ENCODE assay signal across 8 cellular contexts in genomic region chr17:16491703-16492612, GRCh38. TPM values are rescaled to one million over a fixed set of nuclear protein-coding genes. Genes with fewer than 3 reads are reported as not detected.
A peak's percentile ranks its signal among the peaks of the same experiment; 100 is the strongest.
DNase-seq lines count a peak whose midpoint lies in the region; ATAC-seq and TF ChIP-seq lines count a peak whose summit lies in the region.

LRRC75A (minus strand) TSS chr17:16492193; CDS start chr17:16491990, 203 bp downstream.

- H3K9me3 ChIP-seq in HUES64 (ENCODE audit: insufficient read depth, low read depth, low read length): no peaks in the 10 kb centered on the region

- peaks cover 29% of the 10 kb centered on the region for H3K4me1 ChIP-seq in HUES64 (ENCODE audit: insufficient read depth, low read length)

- no peak for ATAC-seq in HG03097 (IDR thresholded peaks at IDR 0.05; ENCODE audit: low FRiP score, unreplicated experiment)
- ATAC-seq in HG03442 (IDR thresholded peaks at IDR 0.05; ENCODE audit: unreplicated experiment): no peak

- under 1% methylated on average over 133 of the region's 134 CpGs for WGBS in HUES64

- DNase-seq in cardiac fibroblast (ENCODE audit: low read depth in 2 of 2): peak in 1 of 2 donors; percentile 41
- peak; percentile 42 for DNase-seq in kidney tubule cell (ENCODE audit: low spot score)
- peak; percentile 19 for DNase-seq in stimulated activated CD4-positive, alpha-beta T cell treated with anti-CD3 and anti-CD28 coated beads, Interleukin-1b, Interleukin-23, amount 100 ng/mL, for 48 hours

- peaks cover 33% of the 10 kb centered on the region for H3K27me3 ChIP-seq in HUES64 (ENCODE audit: insufficient read depth, low read length)

- peak within 1 kb of the TSS; percentile 45; the same call in 1 of the 2 replicates for H3K9ac ChIP-seq in HUES64 (ENCODE audit: low read depth, low read length)

- H3K27ac ChIP-seq in HUES64 (ENCODE audit: low read depth, low read length) (no peak within 1 kb of the TSS), VCaP (peak within 1 kb of the TSS; percentile 69; the same call in 1 of the 2 replicates)

- H3K36me3 ChIP-seq in HUES64 (ENCODE audit: insufficient read depth, low read length): no peaks in the 10 kb centered on the region

- H3K4me3 ChIP-seq in GM08714 (ENCODE audit: low read length) (peak within 1 kb of the TSS; percentile 58), HUES64 (ENCODE audit: low read length) (peak within 1 kb of the TSS; percentile 57), cardiac fibroblast (replicated peaks in 1 of 2; ENCODE audit: low read depth in 2 of 2, low read length in 2 of 2) (peak within 1 kb of the TSS; percentile 41 to 47)

- TF ChIP-seq CTCF in VCaP (conservative IDR thresholded peaks at IDR 0.05): no peak; the same call in 1 of the 2 replicates
- TF ChIP-seq CTCF in cardiac fibroblast (IDR thresholded peaks at IDR 0.05; ENCODE audit: low read depth, low read length): no peak

RNA-seq across cellular contexts. Expression of gene LRRC75A, which starts in this region (rescaled TPM):
- 3.3 TPM for polyA plus RNA-seq in HUES64 (2013, experiment 1 of 2)
- 5.5 TPM for polyA plus RNA-seq in HUES64 (2013, experiment 2 of 2)
